8 cellular contexts compared by ENCODE assay signal in the genomic region with DNA sequence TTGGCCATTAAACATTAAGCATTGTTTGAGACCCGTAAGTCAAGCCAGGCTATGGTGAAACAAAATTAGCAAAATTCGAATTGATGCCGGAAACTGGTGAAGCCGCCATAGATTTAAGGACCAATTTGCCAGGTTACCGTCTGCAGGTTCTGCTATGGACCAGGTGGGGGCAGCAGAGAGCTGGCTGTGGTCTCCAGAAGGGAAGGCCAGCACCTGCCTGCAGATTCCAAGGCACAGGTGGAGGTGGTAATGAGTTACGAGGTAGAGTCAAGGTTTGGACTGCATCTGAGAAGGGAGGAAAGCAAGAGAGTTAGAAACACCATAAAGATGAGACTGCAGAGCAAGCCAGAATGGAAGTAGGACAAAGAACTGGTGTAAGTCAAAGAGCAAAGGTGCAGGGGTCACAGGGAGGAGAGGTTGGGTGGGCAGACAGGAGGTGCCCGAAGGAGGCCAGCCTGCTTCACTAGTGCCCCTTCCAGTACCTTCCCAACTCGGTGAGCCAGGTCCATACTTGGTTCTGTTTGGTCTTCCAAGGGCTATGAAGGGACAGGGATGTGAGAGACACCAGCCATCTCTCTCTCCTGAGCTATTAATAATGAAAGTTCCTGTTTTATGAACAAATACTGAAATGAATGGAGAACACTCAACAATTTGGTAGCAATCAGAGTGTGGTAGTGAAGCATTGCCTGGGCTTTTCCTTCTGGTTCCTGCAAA.
DNase-seq lines count a peak whose midpoint lies in the region; ATAC-seq and TF ChIP-seq lines count a peak whose summit lies in the region.

No MANE protein-coding gene starts in this region.

- H3K27me3 Mint-ChIP-seq in activated CD4-positive, alpha-beta T cell treated with anti-CD3 and anti-CD28 coated beads, Interleukin-2, amount 10 ng/mL, durations not matched to agents 24 days and 14 days = peaks cover 5% of the 10 kb centered on the region
- peaks cover 4 to 7% of the 10 kb centered on the region in 2 donors for H3K27me3 Mint-ChIP-seq in natural killer cell treated with Interleukin-12 subunit alpha and Interleukin-12 subunit beta and Interleukin-15 and Interleukin-18, amount 100 ng/mL, for 72 hours

- peaks cover 3% of the 10 kb centered on the region for H3K4me1 Mint-ChIP-seq in activated CD4-positive, alpha-beta T cell treated with anti-CD3 and anti-CD28 coated beads, Interleukin-2, amount 10 ng/mL, durations not matched to agents 24 days and 14 days
- peaks cover 7 to 11% of the 10 kb centered on the region in 2 donors for H3K4me1 Mint-ChIP-seq in natural killer cell treated with Interleukin-12 subunit alpha and Interleukin-12 subunit beta and Interleukin-15 and Interleukin-18, amount 100 ng/mL, for 72 hours (ENCODE audit: low read depth in 2 of 2)

- TF ChIP-seq CTCF in GM13977 (IDR thresholded peaks at IDR 0.05; ENCODE audit: extremely low read depth, insufficient read depth, missing control alignments) (peak; percentile 92), vagina (IDR thresholded peaks at IDR 0.05) (peak; percentile 51 to 71 (median 53))

- no peak overlapping the region for H3K4me3 ChIP-seq in vagina

- no peaks in the 10 kb centered on the region for H3K36me3 Mint-ChIP-seq in activated CD4-positive, alpha-beta T cell treated with anti-CD3 and anti-CD28 coated beads, Interleukin-2, amount 10 ng/mL, durations not matched to agents 24 days and 14 days (ENCODE audit: low read depth)
- H3K36me3 Mint-ChIP-seq in natural killer cell treated with Interleukin-12 subunit alpha and Interleukin-12 subunit beta and Interleukin-15 and Interleukin-18, amount 100 ng/mL, for 72 hours = no peaks in the 10 kb centered on the region

- no peak overlapping the region for H3K27ac ChIP-seq in vagina

- in situ Hi-C loops in GM13977 (cut with MboI; ENCODE audit: low pct_unique_long_range_greater_than_20kb, low sequenced_read_pairs, unreplicated experiment) = loop anchor here (25.0 kb wide), 1 partner anchor 586 kb away; no protein-coding TSS in a partner anchor

- H3K9me3 ChIP-seq in vagina = no peaks in the 10 kb centered on the region

- DNase-seq in 8988T (peak; percentile 41), GM13977 (ENCODE audit: low spot score) (peak; percentile 75), NCI-H146 treated with DMSO at 0.1 percent for 48 hours (lab: John Stamatoyannopoulos, UW; ENCODE audit: unreplicated experiment) (peak; percentile 50), vagina (ENCODE audit: extremely low spot score in 2 of 2) (no peak)
- peak; percentile 85 for DNase-seq in activated CD4-positive, alpha-beta T cell treated with anti-CD3 and anti-CD28 coated beads, Interleukin-2, amount 10 ng/mL, durations not matched to agents 24 days and 14 days
- DNase-seq in effector CD8-positive, alpha-beta T cell (lab: John Stamatoyannopoulos, UW) = peak; percentile 12
- DNase-seq in natural killer cell treated with Interleukin-12 subunit alpha and Interleukin-12 subunit beta and Interleukin-15 and Interleukin-18, amount 100 ng/mL, for 72 hours (ENCODE audit: low spot score) = no peak

- no peak overlapping the region for H3K27ac Mint-ChIP-seq in activated CD4-positive, alpha-beta T cell treated with anti-CD3 and anti-CD28 coated beads, Interleukin-2, amount 10 ng/mL, durations not matched to agents 24 days and 14 days
- no peak overlapping the region for H3K27ac Mint-ChIP-seq in natural killer cell treated with Interleukin-12 subunit alpha and Interleukin-12 subunit beta and Interleukin-15 and Interleukin-18, amount 100 ng/mL, for 72 hours

- H3K27me3 ChIP-seq in vagina = no peaks in the 10 kb centered on the region

- H3K9me3 Mint-ChIP-seq in activated CD4-positive, alpha-beta T cell treated with anti-CD3 and anti-CD28 coated beads, Interleukin-2, amount 10 ng/mL, durations not matched to agents 24 days and 14 days = no peaks in the 10 kb centered on the region
- H3K9me3 Mint-ChIP-seq in natural killer cell treated with Interleukin-12 subunit alpha and Interleukin-12 subunit beta and Interleukin-15 and Interleukin-18, amount 100 ng/mL, for 72 hours = no peaks in the 10 kb centered on the region

- peak; percentile 88 for ATAC-seq in HG02759 (IDR thresholded peaks at IDR 0.05; ENCODE audit: unreplicated experiment)
- peak; percentile 76 to 77 for ATAC-seq in natural killer cell treated with Interleukin-12 subunit alpha and Interleukin-12 subunit beta and Interleukin-15 and Interleukin-18, amount 100 ng/mL, for 72 hours

- intact Hi-C loops in activated CD4-positive, alpha-beta T cell treated with anti-CD3 and anti-CD28 coated beads, Interleukin-2, amount 10 ng/mL, durations not matched to agents 24 days and 14 days (cut with micrococcal nuclease) = loop anchor here (1.0 to 10.0 kb wide), 6 partner anchors 47 to 681 kb away; no protein-coding TSS in a partner anchor
- intact Hi-C loops in vagina (cut with DNase I) = no loop called here

- no peak overlapping the region for H3K4me3 Mint-ChIP-seq in activated CD4-positive, alpha-beta T cell treated with anti-CD3 and anti-CD28 coated beads, Interleukin-2, amount 10 ng/mL, durations not matched to agents 24 days and 14 days
- peak overlapping the region; percentile 9 for H3K4me3 Mint-ChIP-seq in natural killer cell treated with Interleukin-12 subunit alpha and Interleukin-12 subunit beta and Interleukin-15 and Interleukin-18, amount 100 ng/mL, for 72 hours

- H3K36me3 ChIP-seq in vagina = no peaks in the 10 kb centered on the region

- no peak for TF ChIP-seq POLR2A in vagina (IDR thresholded peaks at IDR 0.05)

- peaks cover 13% of the 10 kb centered on the region for H3K4me1 ChIP-seq in vagina

Comparison
In these comparisons a context has a peak if more than half of its experiments do, and no peak if none do; other contexts are left out.
1. DNase-seq: peak in 8988T (single experiment), GM13977 (single experiment), NCI-H146 treated with DMSO at 0.1 percent for 48 hours (single experiment), activated CD4-positive, alpha-beta T cell treated with anti-CD3 and anti-CD28 coated beads, Interleukin-2, amount 10 ng/mL, durations not matched to agents 24 days and 14 days (single experiment) and effector CD8-positive, alpha-beta T cell (single experiment); none in natural killer cell treated with Interleukin-12 subunit alpha and Interleukin-12 subunit beta and Interleukin-15 and Interleukin-18, amount 100 ng/mL, for 72 hours (single experiment) and vagina (0 of 2).